In the genomic region with DNA sequence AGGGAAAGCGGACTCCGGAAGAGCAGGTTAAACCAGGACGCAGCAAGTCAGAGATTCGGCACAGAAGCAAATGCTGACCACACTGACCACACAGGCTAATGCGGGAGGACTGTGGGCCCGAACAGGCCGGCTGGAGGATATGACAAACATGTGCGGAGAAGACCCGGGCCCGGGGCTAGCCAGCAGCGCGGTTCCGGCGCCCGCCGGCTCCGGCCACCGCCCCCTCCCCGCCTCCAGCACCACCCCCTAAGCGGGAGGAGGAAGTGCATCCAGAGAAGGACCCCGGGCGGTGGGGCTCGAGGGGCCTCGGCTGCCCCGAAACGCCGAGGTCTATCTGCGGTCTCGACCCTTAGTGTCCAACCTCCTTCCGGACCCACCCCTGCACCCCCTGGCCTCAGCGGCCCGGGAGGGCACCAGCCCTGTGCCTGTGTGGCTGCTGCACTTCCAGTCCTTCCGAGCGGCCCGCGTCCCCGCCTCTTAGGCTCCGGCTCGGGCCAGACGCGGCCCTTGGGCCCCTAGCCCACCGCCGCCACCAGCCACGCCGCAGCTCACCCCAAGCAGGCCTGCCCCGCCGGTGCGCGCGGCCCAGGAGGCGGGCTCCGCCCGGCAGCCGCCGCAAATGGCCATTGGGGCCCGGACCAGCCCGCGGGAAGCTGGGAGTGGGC, we compare ENCODE assay signal across 8 cellular contexts. TPM values are rescaled to one million over a fixed set of nuclear protein-coding genes. Genes with fewer than 3 reads are reported as not detected.
DNase-seq lines count a peak whose midpoint lies in the region; ATAC-seq and TF ChIP-seq lines count a peak whose summit lies in the region.

No MANE protein-coding gene starts in this region.

- H4K20me1 ChIP-seq in OCI-LY3 (ENCODE audit: insufficient read depth, low read length) (no peaks in the 10 kb centered on the region), neural cell (ENCODE audit: insufficient read depth) (no peaks in the 10 kb centered on the region)

- peak overlapping the region; percentile 87 for H3K4me2 ChIP-seq in OCI-LY3 (ENCODE audit: low read length)
- H3K4me2 ChIP-seq in neural cell (ENCODE audit: low read length): peak overlapping the region; percentile 97

- H3K27me3 ChIP-seq in AG04450 (ENCODE audit: control insufficient read depth, insufficient read depth, low read length): no peaks in the 10 kb centered on the region
- H3K27me3 ChIP-seq in OCI-LY3 (ENCODE audit: low read depth, low read length): no peaks in the 10 kb centered on the region
- H3K27me3 ChIP-seq in neural cell (ENCODE audit: insufficient read depth, low read depth, low read length): no peaks in the 10 kb centered on the region
- no peaks in the 10 kb centered on the region for H3K27me3 ChIP-seq in tibial artery

- intact Hi-C loops in tibial artery (cut with DNase I; ENCODE audit: low total_unique reads): no loop called here

- peak overlapping the region; percentile 83 for H3K4me3 ChIP-seq in AG04450 (ENCODE audit: low read depth, low read length)
- H3K4me3 ChIP-seq in OCI-LY3 (ENCODE audit: low read length): peak overlapping the region; percentile 96
- peak overlapping the region; percentile 59 to 62 for H3K4me3 ChIP-seq in foreskin fibroblast (ENCODE audit: low read depth in 1 of 2, low read length in 2 of 2)
- H3K4me3 ChIP-seq in neural cell (ENCODE audit: low read length): peak overlapping the region; percentile 90
- peak overlapping the region; percentile 78 to 91 for H3K4me3 ChIP-seq in tibial artery

- H3K79me2 ChIP-seq in OCI-LY3 (ENCODE audit: low read length) (peaks cover 39% of the 10 kb centered on the region), neural cell (replicated peaks; ENCODE audit: insufficient read depth, low read length) (peaks cover 57% of the 10 kb centered on the region)

- H3K9ac ChIP-seq in OCI-LY3 (ENCODE audit: low read length): peak overlapping the region; percentile 99
- peak overlapping the region; percentile 90 for H3K9ac ChIP-seq in neural cell (ENCODE audit: low read length)

- peaks cover 6% of the 10 kb centered on the region for H3K36me3 ChIP-seq in OCI-LY3 (replicated peaks; ENCODE audit: low read depth, low read length)
- H3K36me3 ChIP-seq in neural cell (ENCODE audit: insufficient read depth, low read length): no peaks in the 10 kb centered on the region
- no peaks in the 10 kb centered on the region for H3K36me3 ChIP-seq in tibial artery

- CTCF ChIA-PET in AG04450 (lab: Charles Lee): interaction anchor here (0.8 to 1.0 kb wide), 2 partner anchors 141 to 147 kb away, joined by 3 read pairs; no protein-coding TSS in a partner anchor

- H3K27ac ChIP-seq in AG04450 (ENCODE audit: low read depth, low read length) (peak overlapping the region; percentile 52), OCI-LY3 (ENCODE audit: low read length) (peak overlapping the region; percentile 93), neural cell (ENCODE audit: low read length) (peak overlapping the region; percentile 92), tibial artery (peak overlapping the region; percentile 80 to 83)

- H2AFZ ChIP-seq in OCI-LY3 (ENCODE audit: low read depth, low read length) (peak overlapping the region; percentile 75), neural cell (ENCODE audit: low read depth, low read length) (peak overlapping the region; percentile 43)

- no peak for DNase-seq in AG04450 (ENCODE audit: low read depth, low spot score)
- peak; percentile 78 for DNase-seq in activated effector memory CD4-positive, alpha-beta T cell treated with anti-CD3 and anti-CD28 coated beads, Interleukin-2, amount 50 U/mL, for 16 hours
- peak in 1 of 2 donors; percentile 53 for DNase-seq in foreskin fibroblast
- peak; percentile 28 to 70 for DNase-seq in tibial artery

- H3K9me3 ChIP-seq in AG04450 (ENCODE audit: control insufficient read depth, insufficient read depth, low read length) (no peaks in the 10 kb centered on the region), OCI-LY3 (ENCODE audit: insufficient read depth, low read length) (no peaks in the 10 kb centered on the region), neural cell (ENCODE audit: low read length) (no peaks in the 10 kb centered on the region), tibial artery (no peaks in the 10 kb centered on the region)

- peaks cover 7% of the 10 kb centered on the region for H3F3A ChIP-seq in neural cell (ENCODE audit: insufficient read depth, low read length, poor library complexity, severe bottlenecking)

- TF ChIP-seq CTCF in AG04450 (IDR thresholded peaks at IDR 0.05; ENCODE audit: low read depth, low read length) (no peak), OCI-LY3 (IDR thresholded peaks at IDR 0.05; ENCODE audit: low read depth, low read length) (no peak), foreskin fibroblast (IDR thresholded peaks at IDR 0.05; ENCODE audit: low read depth, low read length) (no peak), neural cell (IDR thresholded peaks at IDR 0.05; ENCODE audit: poor library complexity, severe bottlenecking) (no peak), tibial artery (IDR thresholded peaks at IDR 0.05) (no peak)

- TF ChIP-seq EP300 in neural cell (conservative IDR thresholded peaks at IDR 0.05; ENCODE audit: poor library complexity, severe bottlenecking): no peak

- TF ChIP-seq RAD21 in neural cell (conservative IDR thresholded peaks at IDR 0.05): no peak

- H3K9me2 ChIP-seq in neural cell (ENCODE audit: insufficient read depth, low read length): no peaks in the 10 kb centered on the region

- peak; percentile 35 for ATAC-seq in GM18867 (IDR thresholded peaks at IDR 0.05; ENCODE audit: unreplicated experiment)
- ATAC-seq in HG03095 (IDR thresholded peaks at IDR 0.05; ENCODE audit: unreplicated experiment): peak; percentile 22

- POLR2A ChIA-PET in AG04450 (lab: Yijun Ruan, JAX): no interaction called here

- H3K4me1 ChIP-seq in OCI-LY3 (ENCODE audit: low read length) (peaks cover 41% of the 10 kb centered on the region), tibial artery (peaks cover 0 to 7% (median 3%) of the 10 kb centered on the region in 4 donors)

TF ChIP-seq in neural cell, 6 proteins besides CTCF, POLR2A, EP300 and RAD21:
- TF ChIP-seq REST (IDR thresholded peaks at IDR 0.05; ENCODE audit: borderline replicate concordance) (no peak), POLR2AphosphoS5 (IDR thresholded peaks at IDR 0.05) (no peak), MXI1 (conservative IDR thresholded peaks at IDR 0.05; ENCODE audit: poor library complexity, severe bottlenecking) (peak; percentile 31)

RNA-seq across cellular contexts. Expression of gene ELOVL6, which starts 2.1 kb away (rescaled TPM):
- polyA plus RNA-seq in AG04450 (2011; rRNA removed) (21.4 and 30.7 TPM in 2 replicates), neural cell (17.5 and 21.3 TPM in 2 replicates)
- 15.1 and 20.9 TPM in 2 replicates for polyA minus RNA-seq in AG04450 (2011; rRNA and poly(A)+ RNA removed)
- 48.5 and 70.5 TPM in 2 replicates for polyA minus RNA-seq in neural cell
